ENCODE assay signal across 14 cellular contexts in the genomic region with DNA sequence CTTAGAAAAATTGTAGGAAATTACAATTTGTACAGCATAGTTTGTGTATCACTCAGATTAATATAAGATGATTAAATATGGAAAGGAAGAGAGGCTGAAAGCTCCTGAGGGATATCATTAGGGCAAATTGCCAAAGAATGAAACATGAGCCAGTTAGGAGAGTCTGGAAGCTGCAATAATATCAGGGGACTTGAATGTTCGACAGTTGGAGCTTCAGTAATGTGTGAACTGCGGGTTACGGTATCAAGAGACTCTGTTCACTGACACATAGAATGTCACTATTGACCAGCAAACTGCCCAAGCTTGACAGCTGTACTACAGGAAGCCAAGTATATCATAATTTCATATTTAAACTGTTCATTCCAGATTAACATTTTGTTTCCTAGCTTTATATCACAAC.
DNase-seq lines count a peak whose midpoint lies in the region; FAIRE-seq and TF ChIP-seq lines count a peak whose summit lies in the region.
"Had no signal": no experiment of that assay in that cellular context is flagged by ENCODE, and none has a peak within 500 bp of the region (broad histone marks: within the 10 kb centered on the region; RNA-seq: fewer than 3 reads in every experiment).

No MANE protein-coding gene starts in this region.

- H3K4me1 Mint-ChIP-seq in activated CD4-positive, alpha-beta memory T cell treated with anti-CD3 and anti-CD28 coated beads for 36 hours (ENCODE audit: low read depth): peaks cover 1% of the 10 kb centered on the region

- H3K9me3 ChIP-seq in endothelial cell of umbilical vein (replicated peaks; ENCODE audit: control insufficient read depth, insufficient read depth, low read length): no peaks in the 10 kb centered on the region
- H3K9me3 ChIP-seq: Caco-2, esophagus squamous epithelium had no signal

- H3K27ac ChIP-seq in endothelial cell of umbilical vein (ENCODE audit: insufficient read depth, low read depth, low read length): no peak overlapping the region
- H3K27ac ChIP-seq: esophagus squamous epithelium had no signal

- H3K27me3 Mint-ChIP-seq in activated CD4-positive, alpha-beta memory T cell treated with anti-CD3 and anti-CD28 coated beads for 36 hours: no peaks in the 10 kb centered on the region
- H3K27me3 Mint-ChIP-seq: activated naive CD8-positive, alpha-beta T cell had no signal

- peaks cover 5% of the 10 kb centered on the region for H3K36me3 Mint-ChIP-seq in activated CD4-positive, alpha-beta memory T cell treated with anti-CD3 and anti-CD28 coated beads for 36 hours
- H3K36me3 Mint-ChIP-seq: activated naive CD8-positive, alpha-beta T cell had no signal

- no peak overlapping the region for H3K4me2 ChIP-seq in endothelial cell of umbilical vein (ENCODE audit: insufficient read depth, low read length)

- H3K4me1 ChIP-seq in endothelial cell of umbilical vein (ENCODE audit: control insufficient read depth, extremely low read depth, insufficient read depth, low read length): no peaks in the 10 kb centered on the region
- H3K4me1 ChIP-seq: esophagus squamous epithelium had no signal

- H3K4me3 ChIP-seq in endothelial cell of umbilical vein (replicated peaks in 1 of 3; ENCODE audit: insufficient read depth in 1 of 3, low read depth in 1 of 3, low read length in 3 of 3) (no peak overlapping the region), skeletal muscle cell (ENCODE audit: low read depth, low read length) (no peak overlapping the region)
- H3K4me3 ChIP-seq: esophagus squamous epithelium had no signal

- H3K36me3 ChIP-seq in endothelial cell of umbilical vein (ENCODE audit: control insufficient read depth in 2 of 2, extremely low read depth in 1 of 2, insufficient read depth in 2 of 2, low read length in 2 of 2): no peaks in the 10 kb centered on the region

- no peak for FAIRE-seq in endothelial cell of umbilical vein (lab: Jason Lieb, UNC)

- no peaks in the 10 kb centered on the region for H4K20me1 ChIP-seq in endothelial cell of umbilical vein (replicated peaks; ENCODE audit: control insufficient read depth, extremely low read depth, insufficient read depth, low read length)

- POLR2A ChIA-PET in endothelial cell of umbilical vein (lab: Charles Lee): no interaction called here
- POLR2A ChIA-PET in activated CD4-positive, alpha-beta memory T cell treated with anti-CD3 and anti-CD28 coated beads for 36 hours (lab: Charles Lee): interaction anchor here (1.1 kb wide), 1 partner anchor 251 kb away, joined by 3 read pairs; no protein-coding TSS in a partner anchor

- H3K9me3 Mint-ChIP-seq in activated CD4-positive, alpha-beta memory T cell treated with anti-CD3 and anti-CD28 coated beads for 36 hours: no peaks in the 10 kb centered on the region

- no peak overlapping the region for H3K4me3 Mint-ChIP-seq in activated CD4-positive, alpha-beta memory T cell treated with anti-CD3 and anti-CD28 coated beads for 36 hours
- H3K4me3 Mint-ChIP-seq: activated naive CD8-positive, alpha-beta T cell had no signal

- no peaks in the 10 kb centered on the region for H3K79me2 ChIP-seq in endothelial cell of umbilical vein (ENCODE audit: control insufficient read depth, insufficient read depth, low read length)

- no peak overlapping the region for H3K9ac ChIP-seq in endothelial cell of umbilical vein (replicated peaks; ENCODE audit: extremely low read depth, insufficient read depth, low read length)

- intact Hi-C loops in endothelial cell of umbilical vein (cut with micrococcal nuclease): loop anchor here (2.0 to 5.0 kb wide), 3 partner anchors 157 to 539 kb away; a partner anchor contains a TSS
- intact Hi-C loops in activated CD4-positive, alpha-beta memory T cell treated with anti-CD3 and anti-CD28 coated beads for 36 hours (cut with micrococcal nuclease): loop anchor here (5.0 kb wide), 1 partner anchor 96 kb away; no protein-coding TSS in a partner anchor

- dilution Hi-C loops in endothelial cell of umbilical vein (cut with MboI; ENCODE audit: extremely low pct_ligation_motif_present, low sequenced_read_pairs): no loop called here

- no peak for TF ChIP-seq CTCF in endothelial cell of umbilical vein (IDR thresholded peaks at IDR 0.05; ENCODE audit: extremely low read depth in 1 of 2, insufficient read depth in 1 of 2, low read depth in 1 of 2, low read length in 2 of 2)

- peak; percentile 56 for DNase-seq in NCI-H2107 treated with DMSO at 0.1 percent for 48 hours (lab: John Stamatoyannopoulos, UW; ENCODE audit: unreplicated experiment)
- no peak for DNase-seq in NCI-H2107 (lab: John Stamatoyannopoulos, UW)
- peak; percentile 76 to 95 for DNase-seq in NCI-H524 (lab: John Stamatoyannopoulos, UW)
- DNase-seq in endothelial cell of umbilical vein (ENCODE audit: low read depth, low spot score): peak; percentile 4
- DNase-seq in skeletal muscle cell (ENCODE audit: low read depth): peak; percentile 9
- no peak for DNase-seq in HK-2 (ENCODE audit: unreplicated experiment)
- no peak for DNase-seq in SHP77 treated with DMSO at 0.1 percent for 48 hours (lab: John Stamatoyannopoulos, UW)
- DNase-seq in activated CD4-positive, alpha-beta memory T cell treated with anti-CD3 and anti-CD28 coated beads for 36 hours: no peak
- DNase-seq: activated CD4-positive, CD25-positive, alpha-beta regulatory T cell; Caco-2; esophagus squamous epithelium; HCEC 1CT; stimulated activated CD4-positive, alpha-beta T cell treated with anti-CD3 and anti-CD28 coated beads, Interleukin-12 subunit alpha, Interleukin-12 subunit beta, amount 100 ng/mL, for 4 hours had no signal

- no peaks in the 10 kb centered on the region for H3K27me3 ChIP-seq in endothelial cell of umbilical vein (ENCODE audit: control insufficient read depth in 2 of 2, insufficient read depth in 2 of 2, low read length in 2 of 2)
- H3K27me3 ChIP-seq: esophagus squamous epithelium had no signal

- no peak for TF ChIP-seq POLR2A in endothelial cell of umbilical vein (IDR thresholded peaks at IDR 0.05; ENCODE audit: low read depth, low read length)

- H2AFZ ChIP-seq in endothelial cell of umbilical vein (ENCODE audit: low read depth, low read length): no peak overlapping the region

- H3K27ac Mint-ChIP-seq in activated CD4-positive, alpha-beta memory T cell treated with anti-CD3 and anti-CD28 coated beads for 36 hours: no peak overlapping the region
- H3K27ac Mint-ChIP-seq: activated naive CD8-positive, alpha-beta T cell had no signal

- CTCF ChIA-PET in endothelial cell of umbilical vein (lab: Charles Lee): interaction anchor here (0.8 to 3.4 kb wide), 10 partner anchors 14 to 1068 kb away, joined by 3 to 156 read pairs (median 17); a partner anchor contains a TSS
- CTCF ChIA-PET in activated CD4-positive, alpha-beta memory T cell treated with anti-CD3 and anti-CD28 coated beads for 36 hours (lab: Charles Lee): interaction anchor here (0.8 to 9.5 kb wide), 5 partner anchors 51 to 540 kb away, joined by 3 to 146 read pairs (median 4); no protein-coding TSS in a partner anchor

- no peaks in the 10 kb centered on the region for H3K9me1 ChIP-seq in endothelial cell of umbilical vein (replicated peaks; ENCODE audit: control insufficient read depth, extremely low read depth, insufficient read depth, low read length)

- BruUV-seq in endothelial cell of umbilical vein (replicated peaks; lab: Mats Ljungman, UMichigan): no TSS peak

TF ChIP-seq in endothelial cell of umbilical vein, 7 proteins besides CTCF, POLR2A, EP300 and RAD21:
- TF ChIP-seq FOS (IDR thresholded peaks at IDR 0.05; ENCODE audit: borderline replicate concordance, insufficient read depth, low read length): no peak
- TF ChIP-seq GATA2 (IDR thresholded peaks at IDR 0.05; ENCODE audit: insufficient read depth, insufficient read length, low read depth, low read length): no peak
- TF ChIP-seq, protein P1, sequence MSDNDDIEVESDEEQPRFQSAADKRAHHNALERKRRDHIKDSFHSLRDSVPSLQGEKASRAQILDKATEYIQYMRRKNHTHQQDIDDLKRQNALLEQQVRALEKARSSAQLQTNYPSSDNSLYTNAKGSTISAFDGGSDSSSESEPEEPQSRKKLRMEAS (IDR thresholded peaks at IDR 0.05; ENCODE audit: insufficient read depth, insufficient read length): no peak
- TF ChIP-seq POLR2AphosphoS5 (IDR thresholded peaks at IDR 0.05; ENCODE audit: insufficient read depth, low read depth, low read length): no peak
- no peak for TF ChIP-seq JUN (IDR thresholded peaks at IDR 0.05; ENCODE audit: borderline replicate concordance, insufficient read depth, insufficient read length, low read depth)
- TF ChIP-seq MYC (IDR thresholded peaks at IDR 0.05; ENCODE audit: low read depth, low read length): no peak
- no peak for TF ChIP-seq EZH2 (IDR thresholded peaks at IDR 0.05; ENCODE audit: borderline replicate concordance, low read depth, low read length, severe bottlenecking)

Comparison
In these comparisons a context has a peak if more than half of its experiments do, and no peak if none do; other contexts are left out.
1. DNase-seq: peak in NCI-H2107 treated with DMSO at 0.1 percent for 48 hours (single experiment), NCI-H524 (2 of 2), endothelial cell of umbilical vein (single experiment) and skeletal muscle cell (single experiment); none in NCI-H2107 (single experiment), HK-2 (single experiment), SHP77 treated with DMSO at 0.1 percent for 48 hours (single experiment) and activated CD4-positive, alpha-beta memory T cell treated with anti-CD3 and anti-CD28 coated beads for 36 hours (single experiment).